35 cellular contexts compared by ENCODE assay signal in the genomic region with DNA sequence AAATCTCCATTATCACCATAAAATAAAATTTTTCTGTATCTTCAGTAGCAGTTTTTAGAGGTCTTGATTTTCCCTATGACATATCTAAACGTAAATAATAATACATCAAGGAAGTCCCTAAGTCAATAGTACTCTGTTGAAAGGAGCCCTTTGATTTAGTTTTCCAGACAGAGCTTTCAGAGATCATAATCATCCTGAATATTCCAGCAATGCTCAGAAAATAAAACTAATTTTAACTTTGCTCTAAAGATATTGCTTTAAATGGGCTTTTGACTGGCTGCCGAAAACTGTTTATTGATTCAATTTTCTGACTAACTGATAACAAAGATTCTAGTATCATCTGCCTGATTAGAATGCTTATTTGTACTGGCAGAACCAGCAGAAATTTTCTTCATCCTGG.
"Had no signal": no experiment of that assay in that cellular context is flagged by ENCODE, and none has a peak within 500 bp of the region (broad histone marks: within the 10 kb centered on the region; RNA-seq: fewer than 3 reads in every experiment).

No MANE protein-coding gene starts in this region.

- H3K27ac ChIP-seq: KMS-11 had no signal

- H3K9ac ChIP-seq: KMS-11 had no signal

- H3K4me2 ChIP-seq: KMS-11 had no signal

- H3K36me3 ChIP-seq: MG63 had no signal

- H3K27me3 ChIP-seq: MG63 had no signal

- DNase-seq: Karpas-422, Kasumi-1, MG63, MM.1S, MV-4-11, NCI-H1048, NCI-H1092, NCI-H1092 treated with DMSO at 0.1 percent for 48 hours, NCI-H1105, NCI-H1105 treated with DMSO at 0.1 percent for 48 hours, NCI-H1417, NCI-H1417 treated with DMSO at 0.1 percent for 48 hours, NCI-H1436, NCI-H1436 treated with DMSO at 0.1 percent for 48 hours, NCI-H146, NCI-H1694, NCI-H1694 treated with DMSO at 0.1 percent for 48 hours, NCI-H187, NCI-H187 treated with DMSO at 0.1 percent for 48 hours, NCI-H1930, NCI-H2029, NCI-H2029 treated with DMSO at 0.1 percent for 48 hours, NCI-H2081, NCI-H2081 treated with DMSO at 0.1 percent for 48 hours, NCI-H2107, NCI-H2171, NCI-H2171 treated with DMSO at 0.1 percent for 48 hours, NCI-H2227 treated with DMSO at 0.1 percent for 48 hours, NCI-H226, NCI-H345, NCI-H446, NCI-H446 treated with DMSO at 0.1 percent for 48 hours, NCI-H510A, NCI-H510A treated with DMSO at 0.1 percent for 48 hours had no signal

- H3K9me3 ChIP-seq: MG63 had no signal

- H3K4me3 ChIP-seq: MG63 had no signal
